In genomic region chr11:36868380-36868779, GRCh38 we compare ENCODE assay signal across 32 cellular contexts.
"Had no signal": no experiment of that assay in that cellular context is flagged by ENCODE, and none has a peak within 500 bp of the region (broad histone marks: within the 10 kb centered on the region; RNA-seq: fewer than 3 reads in every experiment).

No MANE protein-coding gene starts in this region.

- DNase-seq: activated B cell treated with CpG ODN at 0.5 μM for 24 hours; activated CD4-positive, alpha-beta T cell treated with anti-CD3 and anti-CD28 coated beads for 48 hours; activated CD4-positive, alpha-beta T cell treated with anti-CD3 and anti-CD28 coated beads, Interleukin-2, amount 50 U/mL, for 1 hour; activated CD4-positive, alpha-beta T cell treated with anti-CD3 and anti-CD28 coated beads, Interleukin-2, amount 50 U/mL, for 48 hours; activated CD8-positive, alpha-beta memory T cell treated with anti-CD3 and anti-CD28 coated beads for 24 hours; activated CD8-positive, alpha-beta T cell treated with anti-CD3 and anti-CD28 coated beads for 36 hours; activated effector memory CD4-positive, alpha-beta T cell treated with Interleukin-2 at 50 U/mL for 16 hours; activated gamma-delta T cell treated with Interleukin-2 at 50 U/mL for 16 hours; activated naive CD4-positive, alpha-beta T cell treated with anti-CD3 and anti-CD28 coated beads, Interleukin-2, amount 50 U/mL, for 16 hours; activated naive CD4-positive, alpha-beta T cell treated with Interleukin-2 at 50 U/mL for 16 hours; activated T-cell treated with anti-CD3 and anti-CD28 coated beads, Interleukin-2, amount 50 U/mL, for 4 hours; amniotic stem cell; anterior cingulate cortex; body of pancreas; dorsolateral prefrontal cortex; effector memory CD4-positive, alpha-beta T cell; endodermal cell; erythroblast; foreskin melanocyte; T-helper 1 cell; T-helper 17 cell; T1000; WERI-Rb-1 had no signal

- H3K9me3 ChIP-seq: body of pancreas, esophagus muscularis mucosa, gastroesophageal sphincter had no signal

- H3K4me3 Mint-ChIP-seq: activated B cell treated with CpG ODN at 0.5 μM for 24 hours; activated CD8-positive, alpha-beta T cell treated with anti-CD3 and anti-CD28 coated beads for 36 hours; activated naive CD8-positive, alpha-beta T cell; activated T-cell treated with anti-CD3 and anti-CD28 coated beads, Interleukin-2, amount 50 U/mL, for 4 hours; activated T-helper 17 cell treated with anti-CD3 and anti-CD28 coated beads, Interleukin-2, amount 50 U/mL, for 72 hours; central memory CD8-positive, alpha-beta T cell; dendritic cell treated with granulocyte-macrophage colony-stimulating factor and Interleukin-4, amounts not matched to agents 40 ng/mL and 50 ng/mL, for 4 days; endodermal cell; T-helper 17 cell; T-helper 2 cell treated with Interferon-gamma antibody and Interleukin-4, amounts not matched to agents 5 μg/mL and 100 μg/mL, for 36 hours had no signal

- H3K4me1 Mint-ChIP-seq: activated B cell treated with CpG ODN at 0.5 μM for 24 hours; activated T-helper 17 cell treated with anti-CD3 and anti-CD28 coated beads, Interleukin-2, amount 50 U/mL, for 72 hours; central memory CD8-positive, alpha-beta T cell; endodermal cell; T-helper 17 cell had no signal

- H3K27ac Mint-ChIP-seq: activated B cell treated with CpG ODN at 0.5 μM for 24 hours; activated CD8-positive, alpha-beta T cell treated with anti-CD3 and anti-CD28 coated beads for 36 hours; activated naive CD8-positive, alpha-beta T cell; activated T-helper 17 cell treated with anti-CD3 and anti-CD28 coated beads, Interleukin-2, amount 50 U/mL, for 72 hours; dendritic cell treated with granulocyte-macrophage colony-stimulating factor and Interleukin-4, amounts not matched to agents 40 ng/mL and 50 ng/mL, for 4 days; endodermal cell; T-helper 17 cell; T-helper 2 cell treated with Interferon-gamma antibody and Interleukin-4, amounts not matched to agents 5 μg/mL and 100 μg/mL, for 36 hours had no signal

- H3K4me1 ChIP-seq: body of pancreas, esophagus muscularis mucosa, gastroesophageal sphincter had no signal

- H3K36me3 Mint-ChIP-seq: activated naive CD8-positive, alpha-beta T cell had no signal

- H3K9me3 Mint-ChIP-seq: activated B cell treated with CpG ODN at 0.5 μM for 24 hours; activated CD8-positive, alpha-beta T cell treated with anti-CD3 and anti-CD28 coated beads for 36 hours; activated T-cell treated with anti-CD3 and anti-CD28 coated beads, Interleukin-2, amount 50 U/mL, for 4 hours; activated T-helper 17 cell treated with anti-CD3 and anti-CD28 coated beads, Interleukin-2, amount 50 U/mL, for 72 hours; dendritic cell treated with granulocyte-macrophage colony-stimulating factor and Interleukin-4, amounts not matched to agents 40 ng/mL and 50 ng/mL, for 4 days; endodermal cell; T-helper 2 cell treated with Interferon-gamma antibody and Interleukin-4, amounts not matched to agents 5 μg/mL and 100 μg/mL, for 36 hours had no signal

- H3K27me3 ChIP-seq: body of pancreas, dorsolateral prefrontal cortex, esophagus muscularis mucosa, gastroesophageal sphincter had no signal

- H3K36me3 ChIP-seq: esophagus muscularis mucosa, gastroesophageal sphincter, WERI-Rb-1 had no signal

- H3K4me3 ChIP-seq: body of pancreas, coronary artery, dorsolateral prefrontal cortex, esophagus muscularis mucosa, gastroesophageal sphincter had no signal

- ATAC-seq: activated CD4-positive, CD25-positive, alpha-beta regulatory T cell treated with anti-CD3 and anti-CD28 coated beads, Interleukin-2, amount 50 U/mL, for 24 hours; activated CD8-positive, alpha-beta T cell treated with anti-CD3 and anti-CD28 coated beads for 36 hours; activated T-cell treated with anti-CD3 and anti-CD28 coated beads, Interleukin-2, amount 50 U/mL, for 4 hours; activated T-helper 17 cell treated with anti-CD3 and anti-CD28 coated beads, Interleukin-2, amount 50 U/mL, for 72 hours; body of pancreas; gastroesophageal sphincter; T-helper 17 cell had no signal

- H3K27me3 Mint-ChIP-seq: activated B cell treated with CpG ODN at 0.5 μM for 24 hours; activated CD8-positive, alpha-beta T cell treated with anti-CD3 and anti-CD28 coated beads for 36 hours; activated T-helper 17 cell treated with anti-CD3 and anti-CD28 coated beads, Interleukin-2, amount 50 U/mL, for 72 hours; central memory CD8-positive, alpha-beta T cell; dendritic cell treated with granulocyte-macrophage colony-stimulating factor and Interleukin-4, amounts not matched to agents 40 ng/mL and 50 ng/mL, for 4 days; T-helper 17 cell had no signal

- H3K27ac ChIP-seq: body of pancreas, coronary artery, dorsolateral prefrontal cortex, esophagus muscularis mucosa, gastroesophageal sphincter, WERI-Rb-1 had no signal
